Comparison of ENCODE assay signal across 8 cellular contexts in genomic region chr10:109978481-109978880, GRCh38. TPM values are rescaled to one million over a fixed set of nuclear protein-coding genes. Genes with fewer than 3 reads are reported as not detected.
DNase-seq lines count a peak whose midpoint lies in the region; ATAC-seq, FAIRE-seq and TF ChIP-seq lines count a peak whose summit lies in the region.

No MANE protein-coding gene starts in this region.

- H2AFZ ChIP-seq in smooth muscle cell (ENCODE audit: low read depth) = no peak overlapping the region

- DNase-seq in NCI-H82 (lab: John Stamatoyannopoulos, UW) (peak; percentile 36), NCI-H82 treated with DMSO at 0.1 percent for 48 hours (lab: John Stamatoyannopoulos, UW; ENCODE audit: unreplicated experiment) (no peak), RCC 7860 (ENCODE audit: low spot score) (peak; percentile 14), heart left ventricle (peak in 3 of 5 donors; percentile 34 to 40 (median 40)), smooth muscle cell (lab: John Stamatoyannopoulos, UW; ENCODE audit: unreplicated experiment) (peak; percentile 6), NCI-H2171 (lab: John Stamatoyannopoulos, UW) (no peak), HuH-7.5 (ENCODE audit: low spot score) (no peak)
- DNase-seq in activated gamma-delta T cell treated with anti-CD3 and anti-CD28 coated beads, Interleukin-2, amount 50 U/mL, for 16 hours (ENCODE audit: low read depth) = peak; percentile 58

- intact Hi-C loops in heart left ventricle (cut with DNase I) = loop anchor here in 6 of 10 donors (5.0 to 10.0 kb wide), 4 partner anchors 46 to 149 kb away; no protein-coding TSS in a partner anchor

- no peaks in the 10 kb centered on the region for H4K20me1 ChIP-seq in smooth muscle cell (ENCODE audit: low read depth)

- H3K4me1 ChIP-seq in heart left ventricle = peaks cover 0 to 50% (median 21%) of the 10 kb centered on the region in 12 donors
- peaks cover 31% of the 10 kb centered on the region for H3K4me1 ChIP-seq in smooth muscle cell (ENCODE audit: low read depth)

- peaks cover 11% of the 10 kb centered on the region for H3F3A ChIP-seq in smooth muscle cell (ENCODE audit: low read depth)

- ATAC-seq in heart left ventricle = peak in 3 of 4 donors; percentile 29 to 65 (median 57)

- no peaks in the 10 kb centered on the region for H3K36me3 ChIP-seq in heart left ventricle
- H3K36me3 ChIP-seq in smooth muscle cell (ENCODE audit: low read depth) = no peaks in the 10 kb centered on the region

- H3K9ac ChIP-seq in smooth muscle cell (ENCODE audit: low read depth) = peak overlapping the region; percentile 86

- no peak for TF ChIP-seq POLR2A in heart left ventricle (IDR thresholded peaks at IDR 0.05)

- TF ChIP-seq CTCF in heart left ventricle (IDR thresholded peaks at IDR 0.05) (peak; percentile 62 to 87 (median 79)), smooth muscle cell (IDR thresholded peaks at IDR 0.05; ENCODE audit: borderline replicate concordance, insufficient read depth, poor library complexity, severe bottlenecking) (peak; percentile 81)

- H3K27me3 ChIP-seq in heart left ventricle = no peaks in the 10 kb centered on the region
- H3K27me3 ChIP-seq in smooth muscle cell (ENCODE audit: low read depth) = no peaks in the 10 kb centered on the region

- FAIRE-seq in RCC 7860 (lab: Jason Lieb, UNC) = peak; percentile 35

- peak overlapping the region in 1 of 12 donors; percentile 3 for H3K4me3 ChIP-seq in heart left ventricle
- H3K4me3 ChIP-seq in smooth muscle cell = no peak overlapping the region

- H3K9me3 ChIP-seq in heart left ventricle = no peaks in the 10 kb centered on the region
- H3K9me3 ChIP-seq in smooth muscle cell (replicated peaks; ENCODE audit: low read depth) = no peaks in the 10 kb centered on the region

- H3K79me2 ChIP-seq in smooth muscle cell (ENCODE audit: low read depth) = no peaks in the 10 kb centered on the region

- 56 to 61% (median 59%) methylated on average over 6 of the region's 6 CpGs for WGBS in heart left ventricle, 4 donors
- WGBS in smooth muscle cell (ENCODE audit: low lambda C conversion rate) = 11% methylated on average over 6 of the region's 6 CpGs

- H3K27ac ChIP-seq in heart left ventricle = peak overlapping the region in 9 of 12 donors; percentile 2 to 45 (median 28)
- H3K27ac ChIP-seq in smooth muscle cell (ENCODE audit: low read depth) = peak overlapping the region; percentile 98

- peak overlapping the region; percentile 73 for H3K4me2 ChIP-seq in smooth muscle cell

RNA-seq across cellular contexts. Expression of gene ADD3, which starts 29.3 kb away (rescaled TPM):
- total RNA-seq in heart left ventricle (100 to 1,000 TPM in 5 of 9 donors, 10 to 100 TPM in 4; 47.9 to 659 (median 103) TPM), smooth muscle cell (154 and 155 TPM in 2 replicates)
- polyA plus RNA-seq in heart left ventricle (10 to 100 TPM; 28.8 to 51.8 TPM), smooth muscle cell (66.3 and 75.0 TPM in 2 replicates)

RNA-seq across cellular contexts. Expression of gene XPNPEP1, which starts 55.2 kb away (rescaled TPM):
- 10 to 100 TPM; 30.5 to 77.0 (median 48.9) TPM for total RNA-seq in heart left ventricle
- 10 to 100 TPM; 14.5 to 42.5 TPM for polyA plus RNA-seq in heart left ventricle
- 115 and 147 TPM in 2 replicates for total RNA-seq in smooth muscle cell
- 63.0 and 64.3 TPM in 2 replicates for polyA plus RNA-seq in smooth muscle cell

Comparison
In these comparisons a context has a peak if more than half of its experiments do, and no peak if none do; other contexts are left out.
1. DNase-seq: peak in NCI-H82 (single experiment), RCC 7860 (single experiment), activated gamma-delta T cell treated with anti-CD3 and anti-CD28 coated beads, Interleukin-2, amount 50 U/mL, for 16 hours (single experiment), heart left ventricle (3 of 5) and smooth muscle cell (single experiment); none in NCI-H82 treated with DMSO at 0.1 percent for 48 hours (single experiment), NCI-H2171 (single experiment) and HuH-7.5 (single experiment).